In the genomic region with DNA sequence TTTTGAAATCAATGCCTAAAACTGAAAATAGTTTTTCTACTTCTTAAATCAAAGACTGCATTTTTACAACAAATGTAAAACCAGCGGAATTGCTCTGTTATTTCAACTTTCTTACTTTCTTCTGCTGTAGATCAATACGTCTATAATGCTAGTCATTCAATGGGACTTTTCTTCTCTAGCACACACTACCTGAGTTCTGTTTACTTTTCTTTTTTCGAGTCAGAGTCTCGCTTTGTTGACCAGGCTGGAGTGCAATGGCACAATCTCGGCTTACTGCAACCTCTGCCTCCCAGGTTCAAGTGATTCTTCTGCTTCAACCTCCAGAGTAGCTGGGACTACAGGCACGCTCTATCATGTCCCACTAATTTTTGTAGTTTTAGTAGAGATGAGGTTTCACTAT, we compare ENCODE assay signal across 1 cellular context.
TF ChIP-seq lines count a peak whose summit lies in the region.

No MANE protein-coding gene starts in this region.

TF ChIP-seq in HepG2, 621 proteins besides CTCF, POLR2A, EP300 and RAD21 (continues in another document):
- TF ChIP-seq ARID5B (CRISPR knock-in tag; IDR thresholded peaks at IDR 0.05) (peak; percentile 54; the same call in 1 of the 2 replicates), BCL6 (CRISPR knock-in tag; IDR thresholded peaks at IDR 0.05) (0 out of 2 replicates have a peak, but pooled peaks have one; percentile 33), SMC3 (IDR thresholded peaks at IDR 0.05; ENCODE audit: low read length) (no peak), NFRKB (IDR thresholded peaks at IDR 0.05) (no peak), RCOR2 (CRISPR knock-in tag; IDR thresholded peaks at IDR 0.05) (0 out of 2 replicates have a peak, but pooled peaks have one; percentile 24), JDP2 (CRISPR knock-in tag; IDR thresholded peaks at IDR 0.05; ENCODE audit: borderline replicate concordance) (no peak), ZNF878 (CRISPR knock-in tag; IDR thresholded peaks at IDR 0.05) (no peak), SOX13 (IDR thresholded peaks at IDR 0.05) (no peak), SOX13 (CRISPR knock-in tag; conservative IDR thresholded peaks at IDR 0.05 in 1 of 2, IDR thresholded peaks at IDR 0.05 in 1 of 2) (peak in 1 of 2 experiments; percentile 53; a peak in 1 of 4 replicates), FOXO1 (CRISPR knock-in tag; IDR thresholded peaks at IDR 0.05) (peak; percentile 18; the same call in 1 of the 2 replicates), SOX5 (CRISPR knock-in tag; IDR thresholded peaks at IDR 0.05; ENCODE audit: borderline replicate concordance) (0 out of 2 replicates have a peak, but pooled peaks have one; percentile 25), ZFX (CRISPR knock-in tag; IDR thresholded peaks at IDR 0.05; ENCODE audit: low read depth) (no peak), ONECUT2 (CRISPR knock-in tag; IDR thresholded peaks at IDR 0.05) (peak; percentile 61; the same call in 1 of the 2 replicates), GFI1 (CRISPR knock-in tag; IDR thresholded peaks at IDR 0.05; ENCODE audit: borderline replicate concordance) (peak; percentile 49; the same call in 1 of the 2 replicates), FOXP4 (CRISPR knock-in tag; IDR thresholded peaks at IDR 0.05) (0 out of 2 replicates have a peak, but pooled peaks have one; percentile 14), KLF15 (CRISPR knock-in tag; IDR thresholded peaks at IDR 0.05; ENCODE audit: borderline replicate concordance) (no peak), STAT5B (CRISPR knock-in tag; IDR thresholded peaks at IDR 0.05) (no peak), HINFP (CRISPR knock-in tag; IDR thresholded peaks at IDR 0.05; ENCODE audit: low read depth) (no peak), ZNF18 (CRISPR knock-in tag; IDR thresholded peaks at IDR 0.05; ENCODE audit: insufficient replicate concordance) (no peak), ZNF510 (CRISPR knock-in tag; IDR thresholded peaks at IDR 0.05; ENCODE audit: low read depth) (no peak), ZNF512B (CRISPR knock-in tag; IDR thresholded peaks at IDR 0.05; ENCODE audit: borderline replicate concordance) (no peak), FOXA3 (CRISPR knock-in tag; IDR thresholded peaks at IDR 0.05) (peak; percentile 60), POLR2G (IDR thresholded peaks at IDR 0.05; ENCODE audit: low read depth, low read length) (no peak), NRL (CRISPR knock-in tag; IDR thresholded peaks at IDR 0.05; ENCODE audit: borderline replicate concordance) (no peak), ZNF235 (CRISPR knock-in tag; IDR thresholded peaks at IDR 0.05; ENCODE audit: borderline replicate concordance) (no peak), ZNF7 (CRISPR knock-in tag; IDR thresholded peaks at IDR 0.05) (no peak), TERF1 (CRISPR knock-in tag; IDR thresholded peaks at IDR 0.05) (no peak), MXD4 (CRISPR knock-in tag; IDR thresholded peaks at IDR 0.05) (no peak), FOXP1 (IDR thresholded peaks at IDR 0.05) (no peak), FOXP1 (CRISPR knock-in tag; IDR thresholded peaks at IDR 0.05) (0 out of 2 replicates have a peak, but pooled peaks have one; percentile 9), ZNF121 (CRISPR knock-in tag; IDR thresholded peaks at IDR 0.05) (peak; percentile 54; the same call in 1 of the 2 replicates), HDAC2 (CRISPR knock-in tag; IDR thresholded peaks at IDR 0.05) (0 out of 2 replicates have a peak, but pooled peaks have one; percentile 30)
- TF ChIP-seq, protein P1, sequence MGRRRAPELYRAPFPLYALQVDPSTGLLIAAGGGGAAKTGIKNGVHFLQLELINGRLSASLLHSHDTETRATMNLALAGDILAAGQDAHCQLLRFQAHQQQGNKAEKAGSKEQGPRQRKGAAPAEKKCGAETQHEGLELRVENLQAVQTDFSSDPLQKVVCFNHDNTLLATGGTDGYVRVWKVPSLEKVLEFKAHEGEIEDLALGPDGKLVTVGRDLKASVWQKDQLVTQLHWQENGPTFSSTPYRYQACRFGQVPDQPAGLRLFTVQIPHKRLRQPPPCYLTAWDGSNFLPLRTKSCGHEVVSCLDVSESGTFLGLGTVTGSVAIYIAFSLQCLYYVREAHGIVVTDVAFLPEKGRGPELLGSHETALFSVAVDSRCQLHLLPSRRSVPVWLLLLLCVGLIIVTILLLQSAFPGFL (CRISPR knock-in tag; IDR thresholded peaks at IDR 0.05), result no peak
- TF ChIP-seq, protein P2, sequence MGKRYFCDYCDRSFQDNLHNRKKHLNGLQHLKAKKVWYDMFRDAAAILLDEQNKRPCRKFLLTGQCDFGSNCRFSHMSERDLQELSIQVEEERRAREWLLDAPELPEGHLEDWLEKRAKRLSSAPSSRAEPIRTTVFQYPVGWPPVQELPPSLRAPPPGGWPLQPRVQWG (CRISPR knock-in tag; IDR thresholded peaks at IDR 0.05; ENCODE audit: borderline replicate concordance, low read depth), result no peak
- TF ChIP-seq, protein P3, sequence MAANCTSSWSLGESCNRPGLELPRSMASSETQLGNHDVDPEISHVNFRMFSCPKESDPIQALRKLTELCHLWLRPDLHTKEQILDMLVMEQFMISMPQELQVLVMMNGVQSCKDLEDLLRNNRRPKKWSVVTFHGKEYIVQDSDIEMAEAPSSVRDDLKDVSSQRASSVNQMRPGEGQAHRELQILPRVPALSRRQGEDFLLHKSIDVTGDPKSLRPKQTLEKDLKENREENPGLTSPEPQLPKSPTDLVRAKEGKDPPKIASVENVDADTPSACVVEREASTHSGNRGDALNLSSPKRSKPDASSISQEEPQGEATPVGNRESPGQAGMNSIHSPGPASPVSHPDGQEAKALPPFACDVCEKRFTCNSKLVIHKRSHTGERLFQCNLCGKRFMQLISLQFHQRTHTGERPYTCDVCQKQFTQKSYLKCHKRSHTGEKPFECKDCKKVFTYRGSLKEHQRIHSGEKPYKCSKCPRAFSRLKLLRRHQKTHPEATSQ (CRISPR knock-in tag; IDR thresholded peaks at IDR 0.05; ENCODE audit: borderline replicate concordance), result no peak
- TF ChIP-seq, protein P4, sequence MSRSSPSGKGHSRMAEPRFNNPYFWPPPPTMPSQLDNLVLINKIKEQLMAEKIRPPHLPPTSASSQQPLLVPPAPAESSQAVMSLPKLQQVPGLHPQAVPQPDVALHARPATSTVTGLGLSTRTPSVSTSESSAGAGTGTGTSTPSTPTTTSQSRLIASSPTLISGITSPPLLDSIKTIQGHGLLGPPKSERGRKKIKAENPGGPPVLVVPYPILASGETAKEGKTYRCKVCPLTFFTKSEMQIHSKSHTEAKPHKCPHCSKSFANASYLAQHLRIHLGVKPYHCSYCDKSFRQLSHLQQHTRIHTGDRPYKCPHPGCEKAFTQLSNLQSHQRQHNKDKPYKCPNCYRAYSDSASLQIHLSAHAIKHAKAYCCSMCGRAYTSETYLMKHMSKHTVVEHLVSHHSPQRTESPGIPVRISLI (CRISPR knock-in tag; IDR thresholded peaks at IDR 0.05; ENCODE audit: borderline replicate concordance), result peak; percentile 60; the same call in 1 of the 2 replicates
